In the genomic region with DNA sequence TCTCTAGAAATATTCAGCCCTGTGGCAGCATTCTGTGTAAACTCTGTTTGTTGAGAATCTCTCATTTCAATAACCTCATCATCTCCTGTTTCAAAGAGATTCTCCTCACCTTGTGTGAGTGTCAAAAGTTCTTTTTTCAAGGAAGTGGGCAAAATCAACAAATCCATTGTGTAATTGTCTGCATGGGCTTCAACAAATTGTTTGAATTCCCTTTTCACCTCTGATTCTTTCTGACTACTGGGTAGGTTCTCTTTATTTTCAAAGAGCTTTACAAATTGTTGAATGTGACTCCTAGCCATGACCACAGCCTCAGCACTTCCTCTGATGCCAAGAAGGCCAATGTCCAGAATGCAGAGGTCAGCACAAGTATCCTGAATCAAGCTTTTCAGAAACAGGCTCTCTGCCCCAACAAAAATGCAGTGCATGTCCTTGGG, we compare ENCODE assay signal across 10 cellular contexts. TPM values are rescaled to one million over a fixed set of nuclear protein-coding genes. Genes with fewer than 3 reads are reported as not detected.
DNase-seq lines count a peak whose midpoint lies in the region; ATAC-seq and TF ChIP-seq lines count a peak whose summit lies in the region.
"Had no signal": no experiment of that assay in that cellular context is flagged by ENCODE, and none has a peak within 500 bp of the region (broad histone marks: within the 10 kb centered on the region; RNA-seq: fewer than 3 reads in every experiment).

No MANE protein-coding gene starts in this region.

- H3K4me1 ChIP-seq in GM23248 (ENCODE audit: insufficient read depth): peaks cover 32% of the 10 kb centered on the region

- CTCF ChIA-PET in activated CD8-positive, alpha-beta T cell treated with anti-CD3 and anti-CD28 coated beads for 36 hours (lab: Charles Lee): interaction anchor here (1.2 to 3.2 kb wide), 5 partner anchors 16 to 67 kb away, joined by 3 to 12 read pairs (median 8); no protein-coding TSS in a partner anchor

- H3K4me3 Mint-ChIP-seq in activated CD8-positive, alpha-beta T cell treated with anti-CD3 and anti-CD28 coated beads for 36 hours: no peak overlapping the region
- H3K4me3 Mint-ChIP-seq: IgD-negative memory B cell had no signal

- peak overlapping the region; percentile 15 for H3K4me2 ChIP-seq in GM23248 (ENCODE audit: unreplicated experiment)

- no peaks in the 10 kb centered on the region for H3K9me2 ChIP-seq in GM23248 (ENCODE audit: insufficient read depth)

- H3K79me2 ChIP-seq in GM23248 (ENCODE audit: insufficient read depth): peaks cover 90% of the 10 kb centered on the region

- H2AFZ ChIP-seq in GM23248: no peak overlapping the region

- H3K27ac Mint-ChIP-seq in activated CD8-positive, alpha-beta T cell treated with anti-CD3 and anti-CD28 coated beads for 36 hours: peak overlapping the region; percentile 37
- peak overlapping the region in 1 of 2 donors; percentile 10 for H3K27ac Mint-ChIP-seq in activated naive CD4-positive, alpha-beta T cell treated with anti-CD3 and anti-CD28 coated beads, Interleukin-2, amount 50 U/mL, for 72 hours

- no peak overlapping the region for H3K9ac ChIP-seq in GM23248

- intact Hi-C loops in activated CD8-positive, alpha-beta T cell treated with anti-CD3 and anti-CD28 coated beads for 36 hours (cut with micrococcal nuclease): no loop called here

- H3K4me3 ChIP-seq in GM23248 (no peak overlapping the region), foreskin fibroblast (ENCODE audit: low read depth in 1 of 2, low read length in 2 of 2) (no peak overlapping the region)
- H3K4me3 ChIP-seq: skin epidermis had no signal

- peaks cover 34% of the 10 kb centered on the region for H3K36me3 Mint-ChIP-seq in activated CD8-positive, alpha-beta T cell treated with anti-CD3 and anti-CD28 coated beads for 36 hours (ENCODE audit: low read depth)
- H3K36me3 Mint-ChIP-seq in activated naive CD4-positive, alpha-beta T cell treated with anti-CD3 and anti-CD28 coated beads, Interleukin-2, amount 50 U/mL, for 72 hours: peaks cover 6 to 39% of the 10 kb centered on the region in 2 donors

- no peaks in the 10 kb centered on the region for H3K27me3 ChIP-seq in GM23248 (replicated peaks; ENCODE audit: insufficient read depth)

- peak overlapping the region; percentile 35 for H3K27ac ChIP-seq in GM23248

- H3F3A ChIP-seq in GM23248 (ENCODE audit: insufficient read depth): peaks cover 39% of the 10 kb centered on the region

- peaks cover 2% of the 10 kb centered on the region; the same call in 1 of the 2 replicates for H4K20me1 ChIP-seq in GM23248 (ENCODE audit: insufficient read depth)

- POLR2A ChIA-PET in activated CD8-positive, alpha-beta T cell treated with anti-CD3 and anti-CD28 coated beads for 36 hours (lab: Charles Lee): interaction anchor here (1.4 to 2.1 kb wide), 2 partner anchors 45 to 120 kb away, joined by 5 read pairs; no protein-coding TSS in a partner anchor

- H3K4me1 Mint-ChIP-seq in activated CD8-positive, alpha-beta T cell treated with anti-CD3 and anti-CD28 coated beads for 36 hours (ENCODE audit: low read depth): peaks cover 78% of the 10 kb centered on the region

- peaks cover 2% of the 10 kb centered on the region for H3K9me3 Mint-ChIP-seq in activated CD8-positive, alpha-beta T cell treated with anti-CD3 and anti-CD28 coated beads for 36 hours
- no peaks in the 10 kb centered on the region for H3K9me3 Mint-ChIP-seq in activated naive CD4-positive, alpha-beta T cell treated with anti-CD3 and anti-CD28 coated beads, Interleukin-2, amount 50 U/mL, for 72 hours
- H3K9me3 Mint-ChIP-seq: IgD-negative memory B cell had no signal

- no peak for TF ChIP-seq CTCF in activated CD8-positive, alpha-beta T cell treated with anti-CD3 and anti-CD28 coated beads for 36 hours (IDR thresholded peaks at IDR 0.05)
- TF ChIP-seq CTCF in foreskin fibroblast (IDR thresholded peaks at IDR 0.05; ENCODE audit: low read depth, low read length): no peak

- peaks cover 4% of the 10 kb centered on the region; the same call in 1 of the 2 replicates for H3K36me3 ChIP-seq in GM23248 (ENCODE audit: low read depth)

- in situ Hi-C loops in GM23248 (cut with MboI): no loop called here

- ATAC-seq in activated CD8-positive, alpha-beta T cell treated with anti-CD3 and anti-CD28 coated beads for 36 hours: no peak
- ATAC-seq in activated naive CD4-positive, alpha-beta T cell treated with anti-CD3 and anti-CD28 coated beads, Interleukin-2, amount 50 U/mL, for 72 hours: no peak

- H3K9me3 ChIP-seq in GM23248 (ENCODE audit: low read depth): no peaks in the 10 kb centered on the region

- DNase-seq in GM23248: peak; percentile 42
- DNase-seq in activated CD8-positive, alpha-beta T cell treated with anti-CD3 and anti-CD28 coated beads for 36 hours: no peak
- peak; percentile 37 to 46 for DNase-seq in foreskin fibroblast
- DNase-seq in pons (ENCODE audit: low spot score): peak; percentile 71
- DNase-seq in activated naive CD4-positive, alpha-beta T cell treated with anti-CD3 and anti-CD28 coated beads, Interleukin-2, amount 50 U/mL, for 72 hours (ENCODE audit: low spot score in 2 of 2): no peak
- DNase-seq in NCI-H1417 treated with DMSO at 0.1 percent for 48 hours (lab: John Stamatoyannopoulos, UW): no peak
- no peak for DNase-seq in stimulated activated CD8-positive, alpha-beta memory T cell treated with anti-CD3 and anti-CD28 coated beads, Interleukin-4, amount 100 ng/mL, for 48 hours
- DNase-seq: activated CD4-positive, alpha-beta T cell treated with anti-CD3 and anti-CD28 coated beads for 1 hour had no signal

- H3K27me3 Mint-ChIP-seq in activated CD8-positive, alpha-beta T cell treated with anti-CD3 and anti-CD28 coated beads for 36 hours: no peaks in the 10 kb centered on the region
- H3K27me3 Mint-ChIP-seq: IgD-negative memory B cell had no signal

RNA-seq across cellular contexts. Expression of a gene that starts 48.0 kb away (rescaled TPM):
- 15.9 and 28.1 TPM in 2 replicates for total RNA-seq in GM23248 (2014; rRNA removed; shearing (Covaris generic))
- 14.6 and 15.4 TPM in 2 replicates for polyA plus RNA-seq in GM23248 (2016; fragmentation: Nextera tagmentation; extraction: Ambion mirVana)
- 10 to 100 TPM; 39.5 to 40.5 TPM for total RNA-seq in activated CD8-positive, alpha-beta T cell treated with anti-CD3 and anti-CD28 coated beads for 36 hours
- 10 to 100 TPM; 36.5 to 53.0 TPM for total RNA-seq in activated naive CD4-positive, alpha-beta T cell treated with anti-CD3 and anti-CD28 coated beads, Interleukin-2, amount 50 U/mL, for 72 hours

Comparison
In these comparisons a context has a peak if more than half of its experiments do, and no peak if none do; other contexts are left out.
1. DNase-seq: peak in GM23248 (single experiment), foreskin fibroblast (2 of 2) and pons (single experiment); none in activated CD8-positive, alpha-beta T cell treated with anti-CD3 and anti-CD28 coated beads for 36 hours (single experiment), activated naive CD4-positive, alpha-beta T cell treated with anti-CD3 and anti-CD28 coated beads, Interleukin-2, amount 50 U/mL, for 72 hours (0 of 2), NCI-H1417 treated with DMSO at 0.1 percent for 48 hours (single experiment) and stimulated activated CD8-positive, alpha-beta memory T cell treated with anti-CD3 and anti-CD28 coated beads, Interleukin-4, amount 100 ng/mL, for 48 hours (single experiment).